8 cellular contexts compared by ENCODE assay signal in the genomic region with DNA sequence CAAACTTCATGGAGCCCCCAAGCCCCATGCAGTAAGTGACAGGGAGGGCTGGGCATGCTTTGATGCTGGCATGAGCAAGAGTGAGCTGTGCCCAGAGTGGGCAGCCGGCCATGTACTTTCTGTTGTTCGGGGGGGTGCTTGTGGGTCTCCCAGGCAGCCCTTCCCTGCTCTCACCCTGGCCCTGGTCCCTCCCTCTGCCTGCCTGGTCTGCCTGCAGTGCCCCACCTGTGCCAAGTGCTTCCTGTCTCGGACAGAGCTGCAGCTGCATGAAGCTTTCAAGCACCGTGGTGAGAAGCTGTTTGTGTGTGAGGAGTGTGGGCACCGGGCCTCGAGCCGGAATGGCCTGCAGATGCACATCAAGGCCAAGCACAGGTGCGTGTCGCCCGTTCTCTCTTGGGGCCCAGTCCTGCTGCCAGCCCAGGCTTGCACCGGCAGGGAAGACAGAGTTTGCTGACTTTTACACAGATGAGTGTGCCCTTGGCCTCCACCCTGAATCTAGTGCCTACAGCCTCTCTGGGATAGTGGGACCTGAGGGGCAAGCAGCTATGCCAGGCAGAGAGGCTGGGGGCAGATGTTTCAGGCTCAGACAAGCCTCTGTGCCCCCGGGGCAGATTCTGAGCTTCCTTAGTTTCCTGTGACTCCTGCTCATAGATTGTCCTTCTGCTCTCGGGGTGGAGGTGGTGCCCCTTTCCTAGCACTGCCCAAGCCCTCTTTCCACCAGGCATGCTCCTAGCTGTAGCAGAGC. TPM values are rescaled to one million over a fixed set of nuclear protein-coding genes. Genes with fewer than 3 reads are reported as not detected.
DNase-seq lines count a peak whose midpoint lies in the region; ATAC-seq and TF ChIP-seq lines count a peak whose summit lies in the region.
"Had no signal": no experiment of that assay in that cellular context is flagged by ENCODE, and none has a peak within 500 bp of the region (broad histone marks: within the 10 kb centered on the region; RNA-seq: fewer than 3 reads in every experiment).

No MANE protein-coding gene starts in this region.

- no peak for ATAC-seq in HG03039 (IDR thresholded peaks at IDR 0.05; ENCODE audit: unreplicated experiment)
- ATAC-seq in HG02870 (IDR thresholded peaks at IDR 0.05; ENCODE audit: unreplicated experiment): no peak

- no peak overlapping the region for H3K4me3 ChIP-seq in right atrium auricular region

- H3K27ac ChIP-seq in right atrium auricular region: peak overlapping the region; percentile 36 to 53

- DNase-seq in Ammon's horn (ENCODE audit: low spot score) (peak; percentile 87), RPMI8226 (peak; percentile 93), right atrium auricular region (ENCODE audit: low spot score) (no peak), NCI-H526 treated with DMSO at 0.1 percent for 48 hours (lab: John Stamatoyannopoulos, UW) (no peak)
- DNase-seq: activated CD4-positive, alpha-beta T cell treated with anti-CD3 and anti-CD28 coated beads for 48 hours had no signal

- H3K27me3 ChIP-seq in right atrium auricular region: no peaks in the 10 kb centered on the region

- H3K36me3 ChIP-seq in right atrium auricular region: peaks cover 46% of the 10 kb centered on the region

- H3K4me1 ChIP-seq in right atrium auricular region: peaks cover 0 to 68% of the 10 kb centered on the region in 2 donors

- no peaks in the 10 kb centered on the region for H3K9me3 ChIP-seq in right atrium auricular region

- TF ChIP-seq CTCF in right atrium auricular region (IDR thresholded peaks at IDR 0.05): no peak

RNA-seq across cellular contexts. Expression of gene ZBTB48, which starts 7.6 kb away (rescaled TPM):
- 1 to 10 TPM; 4.0 to 9.0 TPM for total RNA-seq in right atrium auricular region

RNA-seq across cellular contexts. Expression of gene KLHL21, which starts 15.2 kb away (rescaled TPM):
- total RNA-seq in right atrium auricular region: 10 to 100 TPM; 61.6 to 83.0 TPM

RNA-seq across cellular contexts. Expression of gene PHF13, which starts 26.1 kb away (rescaled TPM):
- total RNA-seq in right atrium auricular region: 1 to 10 TPM; 5.0 to 8.1 TPM

RNA-seq across cellular contexts. Expression of gene TAS1R1, which starts 32.3 kb away (rescaled TPM):
- not detected for total RNA-seq in right atrium auricular region
- total RNA-seq: B cell had no signal

RNA-seq across cellular contexts. Expression of gene NOL9, which starts 33.1 kb away (rescaled TPM):
- total RNA-seq in right atrium auricular region: 10 to 100 TPM; 15.4 to 15.6 TPM

Comparison
In these comparisons a context has a peak if more than half of its experiments do, and no peak if none do; other contexts are left out.
1. DNase-seq: peak in Ammon's horn (single experiment) and RPMI8226 (single experiment); none in right atrium auricular region (single experiment) and NCI-H526 treated with DMSO at 0.1 percent for 48 hours (single experiment).